Comparison of ENCODE assay signal across 24 cellular contexts in the genomic region with DNA sequence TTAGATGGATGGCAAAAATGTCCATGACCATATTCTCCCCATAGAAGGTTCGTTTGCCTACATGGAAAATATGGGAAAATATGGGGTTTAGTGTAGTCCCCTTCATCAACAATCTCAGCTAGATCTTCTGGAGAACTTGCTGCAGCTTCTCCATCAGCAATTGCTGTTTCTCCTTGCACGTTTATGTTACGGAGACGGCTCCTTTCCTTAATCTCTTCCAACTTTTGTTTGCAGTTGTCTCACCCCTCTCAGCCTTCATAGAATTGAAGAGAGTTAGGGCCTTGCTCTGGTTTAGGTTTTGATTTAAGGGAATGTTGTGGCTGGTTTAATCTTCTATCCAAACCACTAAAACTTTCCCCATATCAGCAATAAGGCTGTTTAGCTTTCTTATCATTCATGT. TPM values are rescaled to one million over a fixed set of nuclear protein-coding genes. Genes with fewer than 3 reads are reported as not detected.
"Had no signal": no experiment of that assay in that cellular context is flagged by ENCODE, and none has a peak within 500 bp of the region (broad histone marks: within the 10 kb centered on the region; RNA-seq: fewer than 3 reads in every experiment).

No MANE protein-coding gene starts in this region.

- H3K4me3 ChIP-seq: dorsolateral prefrontal cortex, hepatocyte, left ventricle myocardium inferior, lower lobe of right lung, pancreas, smooth muscle cell, testis had no signal

- DNase-seq: cortex of kidney; dorsolateral prefrontal cortex; effector CD8-positive, alpha-beta T cell; foreskin melanocyte; kidney; left cardiac atrium; left ventricle myocardium inferior; lower lobe of right lung; midbrain; occipital lobe; pancreas; right cardiac atrium; stimulated activated CD4-positive, alpha-beta T cell treated with anti-CD3 and anti-CD28 coated beads, Interleukin-4, amount 100 ng/mL, for 1 hour; stimulated activated CD8-positive, alpha-beta memory T cell treated with anti-CD3 and anti-CD28 coated beads, Interleukin-4, amount 100 ng/mL, for 48 hours; testis had no signal

- H3K36me3 Mint-ChIP-seq: memory B cell; stimulated activated effector memory CD8-positive, alpha-beta T cell treated with anti-CD3 and anti-CD28 coated beads, Interleukin-12 subunit alpha, Interleukin-12 subunit beta, amount 100 ng/mL, for 72 hours; type B pancreatic cell had no signal

- ATAC-seq: left cardiac atrium; lower lobe of right lung; pancreas; right cardiac atrium; stimulated activated effector memory CD8-positive, alpha-beta T cell treated with anti-CD3 and anti-CD28 coated beads, Interleukin-12 subunit alpha, Interleukin-12 subunit beta, amount 100 ng/mL, for 72 hours had no signal

- H3K4me1 ChIP-seq: left ventricle myocardium inferior, lower lobe of right lung, pancreas, testis had no signal

- H3K36me3 ChIP-seq: left ventricle myocardium inferior, lower lobe of right lung, pancreas had no signal

- H3K27me3 ChIP-seq: dorsolateral prefrontal cortex, hepatocyte, pancreas, testis had no signal

- H3K27ac ChIP-seq: dorsolateral prefrontal cortex, hepatocyte, left ventricle myocardium inferior, lower lobe of right lung, pancreas, testis had no signal

- H3K9me3 Mint-ChIP-seq: memory B cell; nephron; stimulated activated naive CD8-positive, alpha-beta T cell treated with anti-CD3 and anti-CD28 coated beads, Interleukin-15, amount 100 ng/mL, for 72 hours had no signal

- H3K4me3 Mint-ChIP-seq: memory B cell; nephron; stimulated activated effector memory CD8-positive, alpha-beta T cell treated with anti-CD3 and anti-CD28 coated beads, Interleukin-12 subunit alpha, Interleukin-12 subunit beta, amount 100 ng/mL, for 72 hours; type B pancreatic cell had no signal

- H3K27ac Mint-ChIP-seq: memory B cell; nephron; progenitor cell of endocrine pancreas; stimulated activated effector memory CD8-positive, alpha-beta T cell treated with anti-CD3 and anti-CD28 coated beads, Interleukin-12 subunit alpha, Interleukin-12 subunit beta, amount 100 ng/mL, for 72 hours; type B pancreatic cell had no signal

- H3K27me3 Mint-ChIP-seq: stimulated activated naive CD8-positive, alpha-beta T cell treated with anti-CD3 and anti-CD28 coated beads, Interleukin-15, amount 100 ng/mL, for 72 hours; type B pancreatic cell had no signal

- H3K9me3 ChIP-seq: left ventricle myocardium inferior, lower lobe of right lung, pancreas, testis had no signal

RNA-seq across cellular contexts. Expression of gene MYCN, which starts 28.9 kb away (rescaled TPM):
- total RNA-seq: subcutaneous adipose tissue had no signal
